ENCODE assay signal across 2 cellular contexts in the genomic region with DNA sequence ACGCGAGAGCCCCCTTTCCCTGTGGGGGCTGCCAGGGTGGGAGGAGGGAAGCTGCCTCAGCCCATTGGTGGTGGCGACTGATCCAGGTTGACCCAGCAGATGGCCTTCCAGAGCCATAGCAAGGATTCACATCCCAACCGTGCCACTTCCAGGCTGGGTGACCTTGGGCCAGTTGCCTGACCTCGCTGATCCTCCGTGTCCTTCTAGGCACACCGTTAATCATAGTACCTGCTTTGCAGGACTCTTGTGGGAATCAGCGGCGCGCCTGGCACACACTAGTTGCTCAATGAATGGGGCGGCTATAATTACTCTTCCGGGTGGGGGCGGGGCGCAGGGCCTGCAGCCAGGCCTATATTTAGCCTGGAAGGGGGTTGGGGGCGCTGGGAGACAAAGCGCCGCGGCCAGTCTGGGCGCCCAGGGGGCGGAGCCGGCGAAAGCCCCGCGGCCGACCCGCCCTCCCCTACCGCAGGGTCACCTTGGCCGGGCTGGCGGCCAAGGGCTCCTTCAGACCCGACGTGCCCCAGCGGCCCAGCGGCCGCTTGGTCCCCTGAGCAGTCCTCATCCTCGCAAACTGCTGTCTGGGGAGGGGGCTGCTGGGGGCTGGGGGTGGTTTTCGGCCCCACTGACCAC.
A peak's percentile ranks its signal among the peaks of the same experiment; 100 is the strongest.
TF ChIP-seq lines count a peak whose summit lies in the region.

No MANE protein-coding gene starts in this region.

TF ChIP-seq in SK-N-SH, 30 proteins besides CTCF, POLR2A, EP300 and RAD21:
- TF ChIP-seq, protein P1, sequence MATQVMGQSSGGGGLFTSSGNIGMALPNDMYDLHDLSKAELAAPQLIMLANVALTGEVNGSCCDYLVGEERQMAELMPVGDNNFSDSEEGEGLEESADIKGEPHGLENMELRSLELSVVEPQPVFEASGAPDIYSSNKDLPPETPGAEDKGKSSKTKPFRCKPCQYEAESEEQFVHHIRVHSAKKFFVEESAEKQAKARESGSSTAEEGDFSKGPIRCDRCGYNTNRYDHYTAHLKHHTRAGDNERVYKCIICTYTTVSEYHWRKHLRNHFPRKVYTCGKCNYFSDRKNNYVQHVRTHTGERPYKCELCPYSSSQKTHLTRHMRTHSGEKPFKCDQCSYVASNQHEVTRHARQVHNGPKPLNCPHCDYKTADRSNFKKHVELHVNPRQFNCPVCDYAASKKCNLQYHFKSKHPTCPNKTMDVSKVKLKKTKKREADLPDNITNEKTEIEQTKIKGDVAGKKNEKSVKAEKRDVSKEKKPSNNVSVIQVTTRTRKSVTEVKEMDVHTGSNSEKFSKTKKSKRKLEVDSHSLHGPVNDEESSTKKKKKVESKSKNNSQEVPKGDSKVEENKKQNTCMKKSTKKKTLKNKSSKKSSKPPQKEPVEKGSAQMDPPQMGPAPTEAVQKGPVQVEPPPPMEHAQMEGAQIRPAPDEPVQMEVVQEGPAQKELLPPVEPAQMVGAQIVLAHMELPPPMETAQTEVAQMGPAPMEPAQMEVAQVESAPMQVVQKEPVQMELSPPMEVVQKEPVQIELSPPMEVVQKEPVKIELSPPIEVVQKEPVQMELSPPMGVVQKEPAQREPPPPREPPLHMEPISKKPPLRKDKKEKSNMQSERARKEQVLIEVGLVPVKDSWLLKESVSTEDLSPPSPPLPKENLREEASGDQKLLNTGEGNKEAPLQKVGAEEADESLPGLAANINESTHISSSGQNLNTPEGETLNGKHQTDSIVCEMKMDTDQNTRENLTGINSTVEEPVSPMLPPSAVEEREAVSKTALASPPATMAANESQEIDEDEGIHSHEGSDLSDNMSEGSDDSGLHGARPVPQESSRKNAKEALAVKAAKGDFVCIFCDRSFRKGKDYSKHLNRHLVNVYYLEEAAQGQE (IDR thresholded peaks at IDR 0.05; ENCODE audit: low read depth, low read length): no peak
- TF ChIP-seq SMC3 (IDR thresholded peaks at IDR 0.05; ENCODE audit: low read depth, low read length) (peak; percentile 17; the same call in 1 of the 2 replicates), RXRA (IDR thresholded peaks at IDR 0.05; ENCODE audit: borderline replicate concordance, low read depth) (no peak)

TF ChIP-seq in SK-N-SH treated with all-trans-retinoic acid at 6 μM for 48 hours, 23 proteins besides CTCF, POLR2A, EP300 and RAD21 (continued from another document):
- TF ChIP-seq, protein P2, sequence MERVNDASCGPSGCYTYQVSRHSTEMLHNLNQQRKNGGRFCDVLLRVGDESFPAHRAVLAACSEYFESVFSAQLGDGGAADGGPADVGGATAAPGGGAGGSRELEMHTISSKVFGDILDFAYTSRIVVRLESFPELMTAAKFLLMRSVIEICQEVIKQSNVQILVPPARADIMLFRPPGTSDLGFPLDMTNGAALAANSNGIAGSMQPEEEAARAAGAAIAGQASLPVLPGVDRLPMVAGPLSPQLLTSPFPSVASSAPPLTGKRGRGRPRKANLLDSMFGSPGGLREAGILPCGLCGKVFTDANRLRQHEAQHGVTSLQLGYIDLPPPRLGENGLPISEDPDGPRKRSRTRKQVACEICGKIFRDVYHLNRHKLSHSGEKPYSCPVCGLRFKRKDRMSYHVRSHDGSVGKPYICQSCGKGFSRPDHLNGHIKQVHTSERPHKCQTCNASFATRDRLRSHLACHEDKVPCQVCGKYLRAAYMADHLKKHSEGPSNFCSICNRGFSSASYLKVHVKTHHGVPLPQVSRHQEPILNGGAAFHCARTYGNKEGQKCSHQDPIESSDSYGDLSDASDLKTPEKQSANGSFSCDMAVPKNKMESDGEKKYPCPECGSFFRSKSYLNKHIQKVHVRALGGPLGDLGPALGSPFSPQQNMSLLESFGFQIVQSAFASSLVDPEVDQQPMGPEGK (CRISPR knock-in tag; IDR thresholded peaks at IDR 0.05; ENCODE audit: borderline replicate concordance): no peak
- TF ChIP-seq, protein P3, sequence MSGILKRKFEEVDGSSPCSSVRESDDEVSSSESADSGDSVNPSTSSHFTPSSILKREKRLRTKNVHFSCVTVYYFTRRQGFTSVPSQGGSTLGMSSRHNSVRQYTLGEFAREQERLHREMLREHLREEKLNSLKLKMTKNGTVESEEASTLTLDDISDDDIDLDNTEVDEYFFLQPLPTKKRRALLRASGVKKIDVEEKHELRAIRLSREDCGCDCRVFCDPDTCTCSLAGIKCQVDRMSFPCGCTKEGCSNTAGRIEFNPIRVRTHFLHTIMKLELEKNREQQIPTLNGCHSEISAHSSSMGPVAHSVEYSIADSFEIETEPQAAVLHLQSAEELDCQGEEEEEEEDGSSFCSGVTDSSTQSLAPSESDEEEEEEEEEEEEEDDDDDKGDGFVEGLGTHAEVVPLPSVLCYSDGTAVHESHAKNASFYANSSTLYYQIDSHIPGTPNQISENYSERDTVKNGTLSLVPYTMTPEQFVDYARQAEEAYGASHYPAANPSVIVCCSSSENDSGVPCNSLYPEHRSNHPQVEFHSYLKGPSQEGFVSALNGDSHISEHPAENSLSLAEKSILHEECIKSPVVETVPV (CRISPR knock-in tag; IDR thresholded peaks at IDR 0.05): no peak
- no peak for TF ChIP-seq ZNF565 (CRISPR knock-in tag; conservative IDR thresholded peaks at IDR 0.05; ENCODE audit: low read depth)
- TF ChIP-seq, protein P4, sequence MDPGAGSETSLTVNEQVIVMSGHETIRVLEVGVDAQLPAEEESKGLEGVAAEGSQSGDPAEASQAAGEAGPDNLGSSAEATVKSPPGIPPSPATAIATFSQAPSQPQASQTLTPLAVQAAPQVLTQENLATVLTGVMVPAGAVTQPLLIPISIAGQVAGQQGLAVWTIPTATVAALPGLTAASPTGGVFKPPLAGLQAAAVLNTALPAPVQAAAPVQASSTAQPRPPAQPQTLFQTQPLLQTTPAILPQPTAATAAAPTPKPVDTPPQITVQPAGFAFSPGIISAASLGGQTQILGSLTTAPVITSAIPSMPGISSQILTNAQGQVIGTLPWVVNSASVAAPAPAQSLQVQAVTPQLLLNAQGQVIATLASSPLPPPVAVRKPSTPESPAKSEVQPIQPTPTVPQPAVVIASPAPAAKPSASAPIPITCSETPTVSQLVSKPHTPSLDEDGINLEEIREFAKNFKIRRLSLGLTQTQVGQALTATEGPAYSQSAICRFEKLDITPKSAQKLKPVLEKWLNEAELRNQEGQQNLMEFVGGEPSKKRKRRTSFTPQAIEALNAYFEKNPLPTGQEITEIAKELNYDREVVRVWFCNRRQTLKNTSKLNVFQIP (CRISPR knock-in tag; IDR thresholded peaks at IDR 0.05; ENCODE audit: borderline replicate concordance, low read depth): no peak
- TF ChIP-seq ZNF70 (CRISPR knock-in tag; IDR thresholded peaks at IDR 0.05): no peak
- TF ChIP-seq, protein P5, sequence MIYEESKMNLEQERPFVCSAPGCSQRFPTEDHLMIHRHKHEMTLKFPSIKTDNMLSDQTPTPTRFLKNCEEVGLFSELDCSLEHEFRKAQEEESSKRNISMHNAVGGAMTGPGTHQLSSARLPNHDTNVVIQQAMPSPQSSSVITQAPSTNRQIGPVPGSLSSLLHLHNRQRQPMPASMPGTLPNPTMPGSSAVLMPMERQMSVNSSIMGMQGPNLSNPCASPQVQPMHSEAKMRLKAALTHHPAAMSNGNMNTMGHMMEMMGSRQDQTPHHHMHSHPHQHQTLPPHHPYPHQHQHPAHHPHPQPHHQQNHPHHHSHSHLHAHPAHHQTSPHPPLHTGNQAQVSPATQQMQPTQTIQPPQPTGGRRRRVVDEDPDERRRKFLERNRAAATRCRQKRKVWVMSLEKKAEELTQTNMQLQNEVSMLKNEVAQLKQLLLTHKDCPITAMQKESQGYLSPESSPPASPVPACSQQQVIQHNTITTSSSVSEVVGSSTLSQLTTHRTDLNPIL (CRISPR knock-in tag; IDR thresholded peaks at IDR 0.05; ENCODE audit: low read depth): no peak
- TF ChIP-seq CSDC2 (CRISPR knock-in tag; IDR thresholded peaks at IDR 0.05): no peak
- TF ChIP-seq GLIS3 (CRISPR knock-in tag; IDR thresholded peaks at IDR 0.05): no peak
- TF ChIP-seq ZFP30 (CRISPR knock-in tag; IDR thresholded peaks at IDR 0.05): no peak
- no peak for TF ChIP-seq SNAI2 (CRISPR knock-in tag; IDR thresholded peaks at IDR 0.05)
- TF ChIP-seq TCF4 (CRISPR knock-in tag; IDR thresholded peaks at IDR 0.05; ENCODE audit: borderline replicate concordance): no peak
- TF ChIP-seq BACH2 (CRISPR knock-in tag; IDR thresholded peaks at IDR 0.05; ENCODE audit: borderline replicate concordance): no peak
- TF ChIP-seq RARB (CRISPR knock-in tag; IDR thresholded peaks at IDR 0.05): no peak
- no peak for TF ChIP-seq ZFP3 (CRISPR knock-in tag; IDR thresholded peaks at IDR 0.05)
- TF ChIP-seq TOX (CRISPR knock-in tag; IDR thresholded peaks at IDR 0.05; ENCODE audit: borderline replicate concordance): no peak
- TF ChIP-seq ZNF8 (CRISPR knock-in tag; IDR thresholded peaks at IDR 0.05): no peak
- TF ChIP-seq ARNTL (CRISPR knock-in tag; IDR thresholded peaks at IDR 0.05; ENCODE audit: borderline replicate concordance, low read depth): no peak
